28 cellular contexts compared by ENCODE assay signal in the genomic region with DNA sequence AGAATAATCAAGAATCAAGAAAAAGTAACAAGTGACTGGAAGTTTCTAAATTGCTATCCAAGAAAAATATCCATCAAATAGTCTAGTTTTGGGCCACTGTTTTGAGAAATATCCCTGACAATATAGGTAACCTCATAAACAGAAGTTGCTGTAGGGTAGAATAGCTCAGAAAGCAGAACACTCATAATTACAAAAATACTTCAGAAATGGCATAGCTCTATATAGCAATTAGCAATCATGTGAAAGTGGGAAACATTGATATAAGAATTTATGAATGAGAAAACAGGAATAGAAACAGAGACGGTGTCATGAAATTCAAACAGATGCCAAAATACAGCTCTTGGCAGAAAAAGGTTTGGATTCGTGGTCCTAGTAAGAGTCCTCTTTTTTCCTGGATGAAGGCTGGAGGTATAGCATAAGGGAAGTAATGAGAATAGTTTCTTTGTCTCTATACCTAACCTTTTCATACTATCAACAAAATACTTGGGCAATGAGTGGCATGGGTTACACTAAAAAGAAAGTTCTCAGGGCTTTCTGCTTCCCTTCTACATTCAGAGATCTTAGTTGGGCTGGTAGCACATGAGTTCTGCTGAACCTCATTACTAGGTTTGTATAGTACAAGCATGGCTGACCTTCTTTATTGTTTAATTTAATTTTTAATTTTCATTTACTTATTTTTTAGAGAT. TPM values are rescaled to one million over a fixed set of nuclear protein-coding genes. Genes with fewer than 3 reads are reported as not detected.
DNase-seq lines count a peak whose midpoint lies in the region; ATAC-seq and TF ChIP-seq lines count a peak whose summit lies in the region.
"Had no signal": no experiment of that assay in that cellular context is flagged by ENCODE, and none has a peak within 500 bp of the region (broad histone marks: within the 10 kb centered on the region; RNA-seq: fewer than 3 reads in every experiment).

No MANE protein-coding gene starts in this region.

- H3K4me3 ChIP-seq in ACC112 (ENCODE audit: low read depth, low read length): no peak overlapping the region
- H3K4me3 ChIP-seq in GM23248: no peak overlapping the region
- H3K4me3 ChIP-seq in RWPE2 (ENCODE audit: severe bottlenecking): no peak overlapping the region
- H3K4me3 ChIP-seq: adrenal gland, coronary artery, HAP-1, left lung, MG63, skin epidermis, tibial artery had no signal

- peaks cover 24% of the 10 kb centered on the region for H3K4me1 Mint-ChIP-seq in activated CD4-positive, alpha-beta memory T cell treated with anti-CD3 and anti-CD28 coated beads for 36 hours (ENCODE audit: low read depth)
- no peaks in the 10 kb centered on the region for H3K4me1 Mint-ChIP-seq in endothelial cell (ENCODE audit: unreplicated experiment)

- H3K4me2 ChIP-seq in GM23248 (ENCODE audit: unreplicated experiment): no peak overlapping the region

- peak; percentile 18; the same call in 2 of the 3 replicates for ATAC-seq in RWPE2 (ENCODE audit: low read depth)
- ATAC-seq: left lung; Right ventricle myocardium inferior; stimulated activated naive CD8-positive, alpha-beta T cell treated with anti-CD3 and anti-CD28 coated beads, Interleukin-15, amount 100 ng/mL, for 72 hours had no signal

- POLR2A ChIA-PET in activated CD4-positive, alpha-beta memory T cell treated with anti-CD3 and anti-CD28 coated beads for 36 hours (lab: Charles Lee): interaction anchor here (2.0 kb wide), 1 partner anchor 33 kb away, joined by 6 read pairs; a partner anchor contains a TSS

- H3K9me3 Mint-ChIP-seq in activated CD4-positive, alpha-beta memory T cell treated with anti-CD3 and anti-CD28 coated beads for 36 hours: no peaks in the 10 kb centered on the region
- no peaks in the 10 kb centered on the region for H3K9me3 Mint-ChIP-seq in endothelial cell (ENCODE audit: unreplicated experiment)
- H3K9me3 Mint-ChIP-seq: activated T-cell treated with anti-CD3 and anti-CD28 coated beads, Interleukin-2, amount 50 U/mL, for 72 hours; endodermal cell; naive thymus-derived CD4-positive, alpha-beta T cell; stimulated activated naive CD8-positive, alpha-beta T cell treated with anti-CD3 and anti-CD28 coated beads, Interleukin-15, amount 100 ng/mL, for 72 hours had no signal

- TF ChIP-seq CTCF in RWPE2 (IDR thresholded peaks at IDR 0.05; ENCODE audit: poor library complexity, severe bottlenecking) (no peak), endothelial cell (IDR thresholded peaks at IDR 0.05; ENCODE audit: unreplicated experiment) (no peak)

- H3K36me3 ChIP-seq in ACC112 (ENCODE audit: insufficient read depth, low read length) (no peaks in the 10 kb centered on the region), GM23248 (ENCODE audit: low read depth) (no peaks in the 10 kb centered on the region), RWPE2 (ENCODE audit: low read depth) (0 out of 2 replicates have a peak, but pooled peaks cover 3% of the 10 kb centered on the region)
- H3K36me3 ChIP-seq: adrenal gland, BE2C, HAP-1, left lung, MG63, tibial artery had no signal

- H2AFZ ChIP-seq in ACC112 (ENCODE audit: low read length, unreplicated experiment) (no peak overlapping the region), GM23248 (no peak overlapping the region)

- H3K27ac ChIP-seq in ACC112 (ENCODE audit: low read depth, low read length) (peak overlapping the region; percentile 55), GM23248 (peak overlapping the region; percentile 7; the same call in 1 of the 2 replicates), RWPE2 (ENCODE audit: poor library complexity, severe bottlenecking) (peak overlapping the region; percentile 88)
- H3K27ac ChIP-seq: adrenal gland, coronary artery, tibial artery had no signal

- WGBS in GM23248 (ENCODE audit: low coverage in 1 of 2, low lambda C conversion rate in 2 of 2, missing lambda C conversion rate in 2 of 2), 2 experiments: 59 to 64% methylated on average over 2 of the region's 2 CpGs

- no peaks in the 10 kb centered on the region for H3K27me3 Mint-ChIP-seq in activated CD4-positive, alpha-beta memory T cell treated with anti-CD3 and anti-CD28 coated beads for 36 hours
- H3K27me3 Mint-ChIP-seq in endothelial cell (ENCODE audit: unreplicated experiment): no peaks in the 10 kb centered on the region
- H3K27me3 Mint-ChIP-seq: naive thymus-derived CD4-positive, alpha-beta T cell; stimulated activated naive CD8-positive, alpha-beta T cell treated with anti-CD3 and anti-CD28 coated beads, Interleukin-15, amount 100 ng/mL, for 72 hours had no signal

- CTCF ChIA-PET in activated CD4-positive, alpha-beta memory T cell treated with anti-CD3 and anti-CD28 coated beads for 36 hours (lab: Charles Lee): interaction anchor here (1.1 to 1.4 kb wide), 3 partner anchors 30 to 87 kb away, joined by 3 read pairs; a partner anchor contains a TSS

- DNase-seq in GM23248: peak; percentile 24
- DNase-seq in RWPE2 (ENCODE audit: low spot score): no peak
- peak; percentile 16 for DNase-seq in inferior parietal cortex (ENCODE audit: extremely low spot score)
- no peak for DNase-seq in activated CD4-positive, alpha-beta memory T cell treated with anti-CD3 and anti-CD28 coated beads for 36 hours
- DNase-seq in endothelial cell (ENCODE audit: low spot score): no peak
- DNase-seq in AG08396 (ENCODE audit: low spot score): no peak
- no peak for DNase-seq in SK-N-DZ (ENCODE audit: low spot score)
- DNase-seq: activated CD4-positive, alpha-beta T cell treated with anti-CD3 and anti-CD28 coated beads for 48 hours; activated naive CD4-positive, alpha-beta T cell treated with Interleukin-2 at 50 U/mL for 16 hours; activated T-cell treated with anti-CD3 and anti-CD28 coated beads, Interleukin-2, amount 50 U/mL, for 72 hours; adrenal gland; BE2C; endodermal cell; left lung; MG63; naive thymus-derived CD4-positive, alpha-beta T cell; NCI-H1417 treated with DMSO at 0.1 percent for 48 hours; NCI-H2107; NCI-H774; occipital lobe; OCI-M1; stimulated activated naive CD8-positive, alpha-beta T cell treated with anti-CD3 and anti-CD28 coated beads, Interleukin-15, amount 100 ng/mL, for 72 hours; tibial artery had no signal

- H4K20me1 ChIP-seq in GM23248 (ENCODE audit: insufficient read depth): no peaks in the 10 kb centered on the region

- peaks cover 67% of the 10 kb centered on the region for H3K79me2 ChIP-seq in ACC112 (ENCODE audit: control insufficient read depth, insufficient read depth, low read length, unreplicated experiment)
- H3K79me2 ChIP-seq in GM23248 (ENCODE audit: insufficient read depth): peaks cover 90% of the 10 kb centered on the region

- in situ Hi-C loops in GM23248 (cut with MboI): no loop called here

- intact Hi-C loops in activated CD4-positive, alpha-beta memory T cell treated with anti-CD3 and anti-CD28 coated beads for 36 hours (cut with micrococcal nuclease): loop anchor here (2.0 kb wide), 1 partner anchor 66 kb away; a partner anchor contains a TSS

- H3K4me1 ChIP-seq in ACC112 (ENCODE audit: control insufficient read depth, insufficient read depth, low read length, unreplicated experiment): peaks cover 40% of the 10 kb centered on the region
- H3K4me1 ChIP-seq in GM23248 (ENCODE audit: insufficient read depth): peaks cover 38% of the 10 kb centered on the region
- H3K4me1 ChIP-seq in RWPE2 (ENCODE audit: insufficient read depth, poor library complexity, severe bottlenecking): peaks cover 28% of the 10 kb centered on the region

- H3K27ac Mint-ChIP-seq in activated CD4-positive, alpha-beta memory T cell treated with anti-CD3 and anti-CD28 coated beads for 36 hours: no peak overlapping the region
- no peak overlapping the region for H3K27ac Mint-ChIP-seq in endothelial cell (ENCODE audit: unreplicated experiment)
- H3K27ac Mint-ChIP-seq: activated T-cell treated with anti-CD3 and anti-CD28 coated beads, Interleukin-2, amount 50 U/mL, for 72 hours; endodermal cell; naive thymus-derived CD4-positive, alpha-beta T cell; stimulated activated naive CD8-positive, alpha-beta T cell treated with anti-CD3 and anti-CD28 coated beads, Interleukin-15, amount 100 ng/mL, for 72 hours had no signal

- peaks cover 37% of the 10 kb centered on the region for H3F3A ChIP-seq in GM23248 (ENCODE audit: insufficient read depth)

- no peaks in the 10 kb centered on the region for H3K9me3 ChIP-seq in GM23248 (ENCODE audit: low read depth)
- no peaks in the 10 kb centered on the region for H3K9me3 ChIP-seq in RWPE2 (ENCODE audit: severe bottlenecking)
- H3K9me3 ChIP-seq: adrenal gland, BE2C, HAP-1, left lung, MG63, tibial artery had no signal

- H3K36me3 Mint-ChIP-seq in activated CD4-positive, alpha-beta memory T cell treated with anti-CD3 and anti-CD28 coated beads for 36 hours: no peaks in the 10 kb centered on the region
- H3K36me3 Mint-ChIP-seq in endothelial cell (ENCODE audit: low read depth, unreplicated experiment): no peaks in the 10 kb centered on the region

- H3K9ac ChIP-seq in GM23248: no peak overlapping the region

- H3K27me3 ChIP-seq in ACC112 (ENCODE audit: insufficient read depth, low read length): no peaks in the 10 kb centered on the region
- H3K27me3 ChIP-seq in GM23248 (replicated peaks; ENCODE audit: insufficient read depth): no peaks in the 10 kb centered on the region
- no peaks in the 10 kb centered on the region for H3K27me3 ChIP-seq in RWPE2 (ENCODE audit: insufficient read depth, poor library complexity, severe bottlenecking)
- H3K27me3 ChIP-seq: adrenal gland, BE2C, left lung, MG63, tibial artery had no signal

- no peak overlapping the region for H3K4me3 Mint-ChIP-seq in activated CD4-positive, alpha-beta memory T cell treated with anti-CD3 and anti-CD28 coated beads for 36 hours
- no peak overlapping the region for H3K4me3 Mint-ChIP-seq in endothelial cell (ENCODE audit: unreplicated experiment)
- H3K4me3 Mint-ChIP-seq: activated T-cell treated with anti-CD3 and anti-CD28 coated beads, Interleukin-2, amount 50 U/mL, for 72 hours; endodermal cell; naive thymus-derived CD4-positive, alpha-beta T cell; stimulated activated naive CD8-positive, alpha-beta T cell treated with anti-CD3 and anti-CD28 coated beads, Interleukin-15, amount 100 ng/mL, for 72 hours had no signal

- no peaks in the 10 kb centered on the region for H3K9me2 ChIP-seq in GM23248 (ENCODE audit: insufficient read depth)

RNA-seq across cellular contexts. Expression of a gene that starts 33.5 kb away (rescaled TPM):
- total RNA-seq in GM23248 (2014; rRNA removed; shearing (Covaris generic)): 50.3 and 58.8 TPM in 2 replicates
- polyA plus RNA-seq in GM23248 (2016; fragmentation: Nextera tagmentation; extraction: Ambion mirVana): 19.9 and 21.5 TPM in 2 replicates
- 10 to 100 TPM; 58.0 to 58.7 TPM for total RNA-seq in activated CD4-positive, alpha-beta memory T cell treated with anti-CD3 and anti-CD28 coated beads for 36 hours
- total RNA-seq in endothelial cell (ENCODE audit: unreplicated experiment): 107 TPM
- 45.7 and 66.7 TPM in 2 replicates for polyA plus RNA-seq in SK-N-DZ (2014; cell fraction: cytosol; rRNA removed)
- 153 and 163 TPM in 2 replicates for polyA plus RNA-seq in SK-N-DZ (2014; cell fraction: nucleus; rRNA removed)

Comparison
In these comparisons a context has a peak if more than half of its experiments do, and no peak if none do; other contexts are left out.
1. H3K27ac ChIP-seq: peak in every context shown above with its lines; median percentile 88 in RWPE2; 55 in ACC112; 7 in GM23248.
2. DNase-seq: peak in GM23248 (single experiment) and inferior parietal cortex (single experiment); none in RWPE2 (single experiment), activated CD4-positive, alpha-beta memory T cell treated with anti-CD3 and anti-CD28 coated beads for 36 hours (single experiment), endothelial cell (single experiment), AG08396 (single experiment) and SK-N-DZ (single experiment).